18 cellular contexts compared by ENCODE assay signal in genomic region chr5:78003442-78003841, GRCh38.
A peak's percentile ranks its signal among the peaks of the same experiment; 100 is the strongest.
DNase-seq lines count a peak whose midpoint lies in the region; TF ChIP-seq lines count a peak whose summit lies in the region.
"Had no signal": no experiment of that assay in that cellular context is flagged by ENCODE, and none has a peak within 500 bp of the region (broad histone marks: within the 10 kb centered on the region; RNA-seq: fewer than 3 reads in every experiment).

No MANE protein-coding gene starts in this region.

- H3K9ac ChIP-seq in KMS-11, result no peak overlapping the region

- peaks cover 2% of the 10 kb centered on the region for H3K27me3 Mint-ChIP-seq in glutamatergic neuron (ENCODE audit: unreplicated experiment)
- H3K27me3 Mint-ChIP-seq: activated CD8-positive, alpha-beta T cell treated with anti-CD3 and anti-CD28 coated beads for 36 hours; activated naive CD8-positive, alpha-beta T cell treated with anti-CD3 and anti-CD28 coated beads, Interleukin-2, amount 10 ng/mL, durations not matched to agents 7 days and 5 days; CD4-positive, alpha-beta memory T cell; stimulated activated naive CD8-positive, alpha-beta T cell treated with anti-CD3 and anti-CD28 coated beads, Interleukin-15, amount 100 ng/mL, for 72 hours had no signal

- TF ChIP-seq CTCF in KMS-11 (conservative IDR thresholded peaks at IDR 0.05; ENCODE audit: low read depth, low read length) (no peak), glutamatergic neuron (IDR thresholded peaks at IDR 0.05; ENCODE audit: partially characterized antibody, unreplicated experiment) (no peak)

- DNase-seq in SJCRH30 (no peak), glutamatergic neuron (no peak), SHP77 treated with DMSO at 0.1 percent for 48 hours (lab: John Stamatoyannopoulos, UW) (no peak), RKO (ENCODE audit: low spot score) (no peak), germinal center (ENCODE audit: low spot score) (no peak), medulla oblongata (ENCODE audit: extremely low spot score) (no peak)
- DNase-seq: activated CD8-positive, alpha-beta T cell treated with anti-CD3 and anti-CD28 coated beads for 36 hours; activated effector memory CD4-positive, alpha-beta T cell treated with anti-CD3 and anti-CD28 coated beads, Interleukin-2, amount 50 U/mL, for 16 hours; activated naive CD8-positive, alpha-beta T cell treated with anti-CD3 and anti-CD28 coated beads, Interleukin-2, amount 10 ng/mL, durations not matched to agents 7 days and 5 days; CD4-positive, alpha-beta memory T cell; cerebellar nuclear complex; effector CD8-positive, alpha-beta T cell; gastrocnemius medialis; GDM1; NCI-H2227 treated with DMSO at 0.1 percent for 48 hours; stimulated activated naive CD8-positive, alpha-beta T cell treated with anti-CD3 and anti-CD28 coated beads, Interleukin-15, amount 100 ng/mL, for 72 hours; transverse colon had no signal

- H3K36me3 Mint-ChIP-seq in glutamatergic neuron (ENCODE audit: unreplicated experiment), result no peaks in the 10 kb centered on the region

- peak overlapping the region; percentile 72 for H3K4me3 Mint-ChIP-seq in glutamatergic neuron (ENCODE audit: unreplicated experiment)
- H3K4me3 Mint-ChIP-seq: activated CD8-positive, alpha-beta T cell treated with anti-CD3 and anti-CD28 coated beads for 36 hours; activated naive CD8-positive, alpha-beta T cell treated with anti-CD3 and anti-CD28 coated beads, Interleukin-2, amount 10 ng/mL, durations not matched to agents 7 days and 5 days; CD4-positive, alpha-beta memory T cell; stimulated activated naive CD8-positive, alpha-beta T cell treated with anti-CD3 and anti-CD28 coated beads, Interleukin-15, amount 100 ng/mL, for 72 hours had no signal

- H2AFZ ChIP-seq in KMS-11 (ENCODE audit: low read depth), result no peak overlapping the region

- H3K79me2 ChIP-seq in KMS-11 (ENCODE audit: insufficient read depth, low read depth), result no peaks in the 10 kb centered on the region

- H3K27ac Mint-ChIP-seq in glutamatergic neuron (ENCODE audit: unreplicated experiment), result peak overlapping the region; percentile 92
- H3K27ac Mint-ChIP-seq: activated CD8-positive, alpha-beta T cell treated with anti-CD3 and anti-CD28 coated beads for 36 hours; activated naive CD8-positive, alpha-beta T cell treated with anti-CD3 and anti-CD28 coated beads, Interleukin-2, amount 10 ng/mL, durations not matched to agents 7 days and 5 days; CD4-positive, alpha-beta memory T cell; stimulated activated naive CD8-positive, alpha-beta T cell treated with anti-CD3 and anti-CD28 coated beads, Interleukin-15, amount 100 ng/mL, for 72 hours had no signal

- H4K20me1 ChIP-seq in KMS-11 (ENCODE audit: insufficient read depth), result no peaks in the 10 kb centered on the region

- no peaks in the 10 kb centered on the region for H3K36me3 ChIP-seq in KMS-11 (ENCODE audit: insufficient read depth)
- H3K36me3 ChIP-seq in SJCRH30, result peaks cover 3% of the 10 kb centered on the region; the same call in 1 of the 2 replicates
- H3K36me3 ChIP-seq: gastrocnemius medialis had no signal

- H3K4me3 ChIP-seq in KMS-11 (IDR thresholded peaks at IDR 0.05; ENCODE audit: insufficient read depth, low read depth, low read length) (no peak overlapping the region), SJCRH30 (no peak overlapping the region)
- H3K4me3 ChIP-seq: gastrocnemius medialis, transverse colon had no signal

- H3K27me3 ChIP-seq in KMS-11 (ENCODE audit: insufficient read depth, low read depth) (no peaks in the 10 kb centered on the region), SJCRH30 (no peaks in the 10 kb centered on the region)
- H3K27me3 ChIP-seq: gastrocnemius medialis, transverse colon had no signal

- peak overlapping the region; percentile 38; the same call in 1 of the 2 replicates for H3K27ac ChIP-seq in KMS-11
- H3K27ac ChIP-seq in SJCRH30, result peak overlapping the region; percentile 90
- H3K27ac ChIP-seq: gastrocnemius medialis, transverse colon had no signal

- H3K4me1 Mint-ChIP-seq in glutamatergic neuron (ENCODE audit: low read depth, unreplicated experiment), result peaks cover 30% of the 10 kb centered on the region
- H3K4me1 Mint-ChIP-seq: activated naive CD8-positive, alpha-beta T cell treated with anti-CD3 and anti-CD28 coated beads, Interleukin-2, amount 10 ng/mL, durations not matched to agents 7 days and 5 days; CD4-positive, alpha-beta memory T cell; stimulated activated naive CD8-positive, alpha-beta T cell treated with anti-CD3 and anti-CD28 coated beads, Interleukin-15, amount 100 ng/mL, for 72 hours had no signal

- H3K4me1 ChIP-seq in KMS-11 (ENCODE audit: low read depth, poor library complexity, severe bottlenecking) (peaks cover 43% of the 10 kb centered on the region), SJCRH30 (peaks cover 43% of the 10 kb centered on the region)
- H3K4me1 ChIP-seq: gastrocnemius medialis, transverse colon had no signal

- peak overlapping the region; percentile 62 for H3K4me2 ChIP-seq in KMS-11

- peaks cover 2% of the 10 kb centered on the region for H3K9me3 Mint-ChIP-seq in glutamatergic neuron (ENCODE audit: unreplicated experiment)
- H3K9me3 Mint-ChIP-seq: activated CD8-positive, alpha-beta T cell treated with anti-CD3 and anti-CD28 coated beads for 36 hours; activated naive CD8-positive, alpha-beta T cell treated with anti-CD3 and anti-CD28 coated beads, Interleukin-2, amount 10 ng/mL, durations not matched to agents 7 days and 5 days; CD4-positive, alpha-beta memory T cell; stimulated activated naive CD8-positive, alpha-beta T cell treated with anti-CD3 and anti-CD28 coated beads, Interleukin-15, amount 100 ng/mL, for 72 hours had no signal

- no peaks in the 10 kb centered on the region for H3K9me3 ChIP-seq in SJCRH30 (replicated peaks)
- H3K9me3 ChIP-seq: gastrocnemius medialis, transverse colon had no signal
